In the genomic region with DNA sequence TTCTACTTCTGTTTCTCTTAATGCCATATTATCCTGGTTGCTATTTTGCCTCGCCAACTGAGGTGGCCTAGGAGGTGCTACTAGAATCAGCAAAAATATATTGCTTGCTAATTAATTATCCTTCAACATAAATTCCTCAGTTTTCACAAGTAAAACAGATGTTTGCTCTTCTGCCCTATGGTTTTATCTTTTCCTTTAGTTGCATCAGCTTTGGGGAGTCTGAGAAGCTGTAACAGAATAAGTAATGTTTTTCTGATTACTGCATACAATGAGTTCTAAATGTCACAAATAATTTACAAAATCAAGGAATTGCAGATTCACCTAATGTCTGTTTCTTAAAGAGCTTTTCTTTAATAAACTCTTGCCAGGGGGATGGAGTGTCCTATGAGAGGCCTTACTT, we compare ENCODE assay signal across 16 cellular contexts. TPM values are rescaled to one million over a fixed set of nuclear protein-coding genes. Genes with fewer than 3 reads are reported as not detected.
DNase-seq lines count a peak whose midpoint lies in the region; ATAC-seq and TF ChIP-seq lines count a peak whose summit lies in the region.
"Had no signal": no experiment of that assay in that cellular context is flagged by ENCODE, and none has a peak within 500 bp of the region (broad histone marks: within the 10 kb centered on the region; RNA-seq: fewer than 3 reads in every experiment).

No MANE protein-coding gene starts in this region.

- H4K8ac ChIP-seq in IMR-90 (ENCODE audit: low read depth in 2 of 2, low read length in 2 of 2) = no peak overlapping the region

- no peak overlapping the region for H3K23ac ChIP-seq in IMR-90 (ENCODE audit: low read depth, low read length)

- H3K18ac ChIP-seq in IMR-90 (ENCODE audit: low read depth, low read length) = peak overlapping the region; percentile 40; the same call in 1 of the 2 replicates

- H2BK5ac ChIP-seq in IMR-90 (ENCODE audit: low read depth, low read length, poor library complexity, severe bottlenecking) = no peak overlapping the region

- H2BK20ac ChIP-seq in IMR-90 (ENCODE audit: low read depth, low read length) = no peak overlapping the region

- intact Hi-C loops in IMR-90 (cut with micrococcal nuclease) = no loop called here
- intact Hi-C loops in activated CD4-positive, alpha-beta T cell treated with anti-CD3 and anti-CD28 coated beads for 36 hours (cut with DNase I, micrococcal nuclease) = no loop called here

- in situ Hi-C loops in IMR-90 (cut with MboI; ENCODE audit: low sequenced_read_pairs) = no loop called here

- H3K36me3 Mint-ChIP-seq in activated CD4-positive, alpha-beta T cell treated with anti-CD3 and anti-CD28 coated beads for 36 hours (ENCODE audit: low read depth) = no peaks in the 10 kb centered on the region
- H3K36me3 Mint-ChIP-seq: CD14-positive monocyte; CD4-positive, alpha-beta memory T cell had no signal

- peaks cover 4% of the 10 kb centered on the region for H3K9me1 ChIP-seq in IMR-90 (ENCODE audit: insufficient read depth, low read length)

- dilution Hi-C loops in IMR-90 (cut with HindIII; ENCODE audit: low sequenced_read_pairs, unreplicated experiment) = no loop called here

- no peak overlapping the region for H2BK120ac ChIP-seq in IMR-90 (ENCODE audit: low read depth, low read length)

- H2BK15ac ChIP-seq in IMR-90 (ENCODE audit: low read depth, low read length) = no peak overlapping the region

- no peak for TF ChIP-seq POLR2A in IMR-90 (IDR thresholded peaks at IDR 0.05; ENCODE audit: low read depth, low read length)

- H3K14ac ChIP-seq in IMR-90 (replicated peaks; ENCODE audit: low read depth, low read length) = no peak overlapping the region

- no peak overlapping the region for H3K4ac ChIP-seq in IMR-90 (ENCODE audit: low read depth, low read length)

- WGBS in IMR-90 (ENCODE audit: extremely low coverage in 2 of 2, insufficient read length in 1 of 2), 2 experiments = no CpG with 5 or more reads among the region's 1 CpG
- WGBS in smooth muscle cell (ENCODE audit: low lambda C conversion rate) = 97% methylated on average over 1 of the region's 1 CpG

- H2AK5ac ChIP-seq in IMR-90 (ENCODE audit: low read depth, low read length) = no peak overlapping the region

- H4K91ac ChIP-seq in IMR-90 (ENCODE audit: insufficient read depth, low read depth, low read length) = no peak overlapping the region

- no peaks in the 10 kb centered on the region for H3K27me3 Mint-ChIP-seq in activated CD4-positive, alpha-beta T cell treated with anti-CD3 and anti-CD28 coated beads for 36 hours
- H3K27me3 Mint-ChIP-seq: CD4-positive, alpha-beta memory T cell had no signal

- no peak overlapping the region for H3K56ac ChIP-seq in IMR-90 (ENCODE audit: extremely low read depth, insufficient read depth, low read length)

- H3K27ac ChIP-seq in IMR-90 (ENCODE audit: insufficient read depth, low read length) = no peak overlapping the region
- peak overlapping the region; percentile 66 for H3K27ac ChIP-seq in VCaP
- no peak overlapping the region for H3K27ac ChIP-seq in smooth muscle cell (ENCODE audit: low read depth)
- H3K27ac ChIP-seq: BLaER1 had no signal

- H3K4me1 Mint-ChIP-seq in activated CD4-positive, alpha-beta T cell treated with anti-CD3 and anti-CD28 coated beads for 36 hours = no peaks in the 10 kb centered on the region
- H3K4me1 Mint-ChIP-seq: CD14-positive monocyte; CD4-positive, alpha-beta memory T cell had no signal

- no TSS peak for BruUV-seq in IMR-90 (replicated peaks; lab: Mats Ljungman, UMichigan)

- H4K5ac ChIP-seq in IMR-90 (ENCODE audit: low read depth, low read length) = no peak overlapping the region

- no peak overlapping the region for H2AK9ac ChIP-seq in IMR-90 (replicated peaks; ENCODE audit: low read depth, low read length, poor library complexity)

- CTCF ChIA-PET in IMR-90 (lab: Yijun Ruan, JAX) = interaction anchor here (0.6 kb wide), 1 partner anchor 10 kb away, joined by 6 read pairs; no protein-coding TSS in a partner anchor
- CTCF ChIA-PET in activated CD4-positive, alpha-beta T cell treated with anti-CD3 and anti-CD28 coated beads for 36 hours (lab: Charles Lee) = no interaction called here

- H3K4me2 ChIP-seq in IMR-90 (ENCODE audit: low read depth, low read length) (no peak overlapping the region), smooth muscle cell (peak overlapping the region; percentile 58)
- H3K4me2 ChIP-seq: BLaER1 had no signal

- ATAC-seq in IMR-90 (ENCODE audit: low read depth) = no peak
- ATAC-seq in activated CD4-positive, alpha-beta T cell treated with anti-CD3 and anti-CD28 coated beads for 36 hours = no peak
- ATAC-seq: HepG2 had no signal

- H3K9me3 Mint-ChIP-seq in activated CD4-positive, alpha-beta T cell treated with anti-CD3 and anti-CD28 coated beads for 36 hours (ENCODE audit: low read depth) = no peaks in the 10 kb centered on the region
- H3K9me3 Mint-ChIP-seq: H9 had no signal

- no peak for DNase-seq in IMR-90
- DNase-seq in fibroblast of peridontal ligament (ENCODE audit: extremely low read depth) = peak; percentile 46
- no peak for DNase-seq in smooth muscle cell (lab: John Stamatoyannopoulos, UW; ENCODE audit: unreplicated experiment)
- DNase-seq in stimulated activated CD8-positive, alpha-beta memory T cell treated with anti-CD3 and anti-CD28 coated beads, Interleukin-4, amount 100 ng/mL, for 48 hours = no peak
- DNase-seq in activated CD4-positive, alpha-beta T cell treated with anti-CD3 and anti-CD28 coated beads for 36 hours = no peak
- DNase-seq in stimulated activated CD4-positive, alpha-beta T cell treated with anti-CD3 and anti-CD28 coated beads, Interleukin-2, amount 100 ng/mL, for 24 hours = no peak
- DNase-seq in NCI-H510A (lab: John Stamatoyannopoulos, UW) = no peak
- DNase-seq: CD4-positive, alpha-beta memory T cell; DMS79 treated with DMSO at 0.1 percent for 48 hours; GF-D8; GOT3; H9 had no signal

- H3K36me3 ChIP-seq in IMR-90 (ENCODE audit: control insufficient read depth, insufficient read depth, low read length) = no peaks in the 10 kb centered on the region
- H3K36me3 ChIP-seq in smooth muscle cell (ENCODE audit: low read depth) = no peaks in the 10 kb centered on the region
- H3K36me3 ChIP-seq: BLaER1 had no signal

- TF ChIP-seq CTCF in IMR-90 (conservative IDR thresholded peaks at IDR 0.05; ENCODE audit: low read depth, low read length) (no peak), VCaP (conservative IDR thresholded peaks at IDR 0.05) (no peak), smooth muscle cell (IDR thresholded peaks at IDR 0.05; ENCODE audit: borderline replicate concordance, insufficient read depth, poor library complexity, severe bottlenecking) (no peak)

- peaks cover 36 to 47% of the 10 kb centered on the region in 2 experiments for H3K79me1 ChIP-seq in IMR-90 (ENCODE audit: low read depth in 1 of 2, low read length in 2 of 2)

- H2AFZ ChIP-seq in IMR-90 (replicated peaks; ENCODE audit: low read length, poor library complexity) = no peak overlapping the region
- no peak overlapping the region for H2AFZ ChIP-seq in smooth muscle cell (ENCODE audit: low read depth)

- peaks cover 15% of the 10 kb centered on the region for H3F3A ChIP-seq in smooth muscle cell (ENCODE audit: low read depth)

- H4K20me1 ChIP-seq in IMR-90 (ENCODE audit: insufficient read depth, low read length) (no peaks in the 10 kb centered on the region), smooth muscle cell (ENCODE audit: low read depth) (peaks cover 19% of the 10 kb centered on the region)
- H4K20me1 ChIP-seq: BLaER1 had no signal

- peaks cover 84% of the 10 kb centered on the region for H3K79me2 ChIP-seq in smooth muscle cell (ENCODE audit: low read depth)

- peaks cover 14% of the 10 kb centered on the region for H3K4me1 ChIP-seq in IMR-90 (ENCODE audit: control insufficient read depth, insufficient read depth, low read length)
- peaks cover 51% of the 10 kb centered on the region for H3K4me1 ChIP-seq in smooth muscle cell (ENCODE audit: low read depth)
- H3K4me1 ChIP-seq: BLaER1 had no signal

- TF ChIP-seq RAD21 in IMR-90 (IDR thresholded peaks at IDR 0.05; ENCODE audit: low read length) = no peak

- H3K4me3 Mint-ChIP-seq in activated CD4-positive, alpha-beta T cell treated with anti-CD3 and anti-CD28 coated beads for 36 hours = no peak overlapping the region
- H3K4me3 Mint-ChIP-seq: CD14-positive monocyte; CD4-positive, alpha-beta memory T cell; H9 had no signal

- POLR2A ChIA-PET in IMR-90 (lab: Charles Lee; ENCODE audit: unreplicated experiment) = no interaction called here
- POLR2A ChIA-PET in activated CD4-positive, alpha-beta T cell treated with anti-CD3 and anti-CD28 coated beads for 36 hours (lab: Charles Lee) = no interaction called here

- no peaks in the 10 kb centered on the region for H3K9me3 ChIP-seq in IMR-90 (ENCODE audit: control insufficient read depth, insufficient read depth, low read length)
- H3K9me3 ChIP-seq in smooth muscle cell (replicated peaks; ENCODE audit: low read depth) = no peaks in the 10 kb centered on the region
- H3K9me3 ChIP-seq: BLaER1 had no signal

- H3K27me3 ChIP-seq in IMR-90 (ENCODE audit: control insufficient read depth, insufficient read depth, low read length) (no peaks in the 10 kb centered on the region), smooth muscle cell (ENCODE audit: low read depth) (no peaks in the 10 kb centered on the region)
- H3K27me3 ChIP-seq: BLaER1 had no signal

- H3K9ac ChIP-seq in IMR-90 (ENCODE audit: low read depth, low read length) (no peak overlapping the region), smooth muscle cell (ENCODE audit: low read depth) (no peak overlapping the region)
- H3K9ac ChIP-seq: BLaER1 had no signal

- no peak overlapping the region for H3K4me3 ChIP-seq in IMR-90 (ENCODE audit: insufficient read depth, low read depth, low read length)
- no peak overlapping the region for H3K4me3 ChIP-seq in smooth muscle cell
- H3K4me3 ChIP-seq: BLaER1 had no signal

- no peak overlapping the region for H3K27ac Mint-ChIP-seq in activated CD4-positive, alpha-beta T cell treated with anti-CD3 and anti-CD28 coated beads for 36 hours
- H3K27ac Mint-ChIP-seq: CD14-positive monocyte; CD4-positive, alpha-beta memory T cell; H9 had no signal

TF ChIP-seq in IMR-90, 13 proteins besides CTCF, POLR2A, EP300 and RAD21 (continues in another document):
- TF ChIP-seq MAFK (IDR thresholded peaks at IDR 0.05; ENCODE audit: low read depth, low read length) = no peak
- TF ChIP-seq, protein P1, sequence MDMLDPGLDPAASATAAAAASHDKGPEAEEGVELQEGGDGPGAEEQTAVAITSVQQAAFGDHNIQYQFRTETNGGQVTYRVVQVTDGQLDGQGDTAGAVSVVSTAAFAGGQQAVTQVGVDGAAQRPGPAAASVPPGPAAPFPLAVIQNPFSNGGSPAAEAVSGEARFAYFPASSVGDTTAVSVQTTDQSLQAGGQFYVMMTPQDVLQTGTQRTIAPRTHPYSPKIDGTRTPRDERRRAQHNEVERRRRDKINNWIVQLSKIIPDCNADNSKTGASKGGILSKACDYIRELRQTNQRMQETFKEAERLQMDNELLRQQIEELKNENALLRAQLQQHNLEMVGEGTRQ (IDR thresholded peaks at IDR 0.05; ENCODE audit: low read depth, low read length) = no peak

RNA-seq across cellular contexts. Expression of gene GULP1, which starts 36.7 kb away (rescaled TPM):
- 40.1 and 54.4 TPM in 2 replicates for total RNA-seq in IMR-90 (2012; rRNA removed)
- polyA plus RNA-seq in IMR-90 (2012; rRNA removed) = 24.3 and 24.4 TPM in 2 replicates
- 8.5 and 26.4 TPM in 2 replicates for polyA plus RNA-seq in IMR-90 (2012; cell fraction: cytosol; rRNA removed)
- 4.3 and 13.5 TPM in 2 replicates for polyA plus RNA-seq in IMR-90 (2012; cell fraction: nucleus; rRNA removed; ENCODE audit: low replicate concordance)
- total RNA-seq in smooth muscle cell = 95.2 and 115 TPM in 2 replicates
- polyA plus RNA-seq in smooth muscle cell = 37.5 and 40.2 TPM in 2 replicates
- total RNA-seq in activated CD4-positive, alpha-beta T cell treated with anti-CD3 and anti-CD28 coated beads for 36 hours = not detected
- total RNA-seq: CD4-positive, alpha-beta memory T cell; HepG2 had no signal
- polyA plus RNA-seq: CD14-positive monocyte; CD4-positive, alpha-beta memory T cell had no signal

Comparison
In these comparisons a context has a peak if more than half of its experiments do, and no peak if none do; other contexts are left out.
1. RNA of gene GULP1, which starts 36.7 kb away (total RNA-seq): 95.2 to 115 TPM in smooth muscle cell and 40.1 to 54.4 TPM in IMR-90; not detected in activated CD4-positive, alpha-beta T cell treated with anti-CD3 and anti-CD28 coated beads for 36 hours; every median in the first group is over 10 times any median in the second.